In the genomic region with DNA sequence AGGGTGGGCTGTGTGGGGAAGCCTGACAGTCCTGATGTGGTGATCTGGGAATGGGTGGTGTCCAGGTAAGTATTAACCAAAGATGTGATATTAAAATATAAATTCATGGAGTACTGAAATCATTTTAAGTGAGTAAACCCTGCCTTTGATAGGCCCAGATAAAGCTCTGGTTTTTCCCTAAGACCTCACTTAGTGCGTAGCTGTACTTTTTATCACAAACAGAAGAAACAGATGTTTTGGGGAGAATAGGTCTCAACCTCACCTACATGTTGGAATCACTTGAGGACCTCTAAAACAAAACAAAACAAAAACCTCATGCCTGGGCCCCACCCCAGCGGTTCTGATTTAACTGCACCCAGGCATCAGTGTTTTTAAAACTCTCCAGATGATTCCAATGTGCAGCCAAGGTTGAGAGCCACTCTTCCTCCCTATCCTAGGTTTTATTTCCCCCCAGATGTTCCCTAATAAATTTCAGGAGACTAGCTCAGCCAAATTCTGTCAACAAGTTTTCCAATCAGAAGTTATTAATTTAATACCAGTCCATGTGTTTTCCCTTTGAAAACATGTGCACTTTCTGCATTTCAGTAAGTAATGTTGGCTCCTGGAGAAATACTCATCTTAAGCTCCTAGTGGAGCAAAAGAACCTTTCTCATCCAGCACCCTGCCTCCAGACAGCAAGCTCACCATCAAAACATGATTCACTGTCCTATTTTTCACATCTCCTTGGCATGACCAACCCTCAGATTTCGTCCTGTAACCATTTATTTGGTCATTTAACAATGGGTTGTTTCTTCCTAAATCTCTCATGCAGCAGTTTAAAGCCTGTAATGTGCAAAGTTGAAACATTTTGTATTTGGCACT, we compare ENCODE assay signal across 11 cellular contexts. TPM values are rescaled to one million over a fixed set of nuclear protein-coding genes. Genes with fewer than 3 reads are reported as not detected.
DNase-seq lines count a peak whose midpoint lies in the region; ATAC-seq and TF ChIP-seq lines count a peak whose summit lies in the region.
"Had no signal": no experiment of that assay in that cellular context is flagged by ENCODE, and none has a peak within 500 bp of the region (broad histone marks: within the 10 kb centered on the region; RNA-seq: fewer than 3 reads in every experiment).

No MANE protein-coding gene starts in this region.

- H3K27me3 Mint-ChIP-seq in activated T-helper 1 cell treated with anti-CD3 and anti-CD28 coated beads, Interleukin-12 subunit alpha, Interleukin-12 subunit beta, Interleukin-2, Interleukin-4 antibody, amounts not matched to agents 30 ng/mL and 10 ng/mL and 1 ng/mL, durations not matched to agents 14 hours and 24 hours and 36 hours (ENCODE audit: insufficient read depth): no peaks in the 10 kb centered on the region

- H3K4me3 ChIP-seq in cardiac muscle cell: no peak overlapping the region

- H3K27me3 ChIP-seq in cardiac muscle cell: no peaks in the 10 kb centered on the region

- peak overlapping the region; percentile 85 for H3K27ac Mint-ChIP-seq in activated T-helper 1 cell treated with anti-CD3 and anti-CD28 coated beads, Interleukin-12 subunit alpha, Interleukin-12 subunit beta, Interleukin-2, Interleukin-4 antibody, amounts not matched to agents 30 ng/mL and 10 ng/mL and 1 ng/mL, durations not matched to agents 14 hours and 24 hours and 36 hours

- TF ChIP-seq CTCF in cardiac muscle cell (IDR thresholded peaks at IDR 0.05; ENCODE audit: low read depth, low read length): no peak

- intact Hi-C loops in Right ventricle myocardium inferior (cut with DNase I) (no loop called here), left colon (cut with DNase I, micrococcal nuclease) (no loop called here)
- intact Hi-C loops in activated T-helper 1 cell treated with anti-CD3 and anti-CD28 coated beads, Interleukin-12 subunit alpha, Interleukin-12 subunit beta, Interleukin-2, Interleukin-4 antibody, amounts not matched to agents 30 ng/mL and 10 ng/mL and 1 ng/mL, durations not matched to agents 14 hours and 24 hours and 36 hours (cut with micrococcal nuclease): no loop called here

- H3K4me1 ChIP-seq in cardiac muscle cell (ENCODE audit: low read depth): peaks cover 17% of the 10 kb centered on the region

- H3K4me3 Mint-ChIP-seq in activated T-helper 1 cell treated with anti-CD3 and anti-CD28 coated beads, Interleukin-12 subunit alpha, Interleukin-12 subunit beta, Interleukin-2, Interleukin-4 antibody, amounts not matched to agents 30 ng/mL and 10 ng/mL and 1 ng/mL, durations not matched to agents 14 hours and 24 hours and 36 hours: no peak overlapping the region

- H3K4me1 Mint-ChIP-seq in activated T-helper 1 cell treated with anti-CD3 and anti-CD28 coated beads, Interleukin-12 subunit alpha, Interleukin-12 subunit beta, Interleukin-2, Interleukin-4 antibody, amounts not matched to agents 30 ng/mL and 10 ng/mL and 1 ng/mL, durations not matched to agents 14 hours and 24 hours and 36 hours (ENCODE audit: low read depth): peaks cover 86% of the 10 kb centered on the region

- H3K9me3 ChIP-seq in cardiac muscle cell (ENCODE audit: low read depth): no peaks in the 10 kb centered on the region

- H3K36me3 ChIP-seq in cardiac muscle cell: no peaks in the 10 kb centered on the region
- H3K36me3 ChIP-seq: WERI-Rb-1 had no signal

- in situ Hi-C loops in KBM-7 (cut with MboI; ENCODE audit: low pct_unique_long_range_greater_than_20kb, low sequenced_read_pairs): no loop called here

- DNase-seq in cardiac muscle cell (ENCODE audit: low read depth in 1 of 2, low spot score in 1 of 2) (no peak), Right ventricle myocardium inferior (ENCODE audit: missing footprints) (no peak), foreskin melanocyte (peak; percentile 72), KBM-7 (no peak), left colon (no peak)
- no peak for DNase-seq in activated T-helper 1 cell treated with anti-CD3 and anti-CD28 coated beads, Interleukin-12 subunit alpha, Interleukin-12 subunit beta, Interleukin-2, Interleukin-4 antibody, amounts not matched to agents 30 ng/mL and 10 ng/mL and 1 ng/mL, durations not matched to agents 14 hours and 24 hours and 36 hours (ENCODE audit: low spot score)
- DNase-seq: C1 segment of cervical spinal cord, SIG-M5, WERI-Rb-1 had no signal

- H3K27ac ChIP-seq in cardiac muscle cell (peak overlapping the region; percentile 85), temporal lobe (ENCODE audit: low read depth, low read length) (peak overlapping the region; percentile 38)
- H3K27ac ChIP-seq: WERI-Rb-1 had no signal

- H3K9me3 Mint-ChIP-seq in activated T-helper 1 cell treated with anti-CD3 and anti-CD28 coated beads, Interleukin-12 subunit alpha, Interleukin-12 subunit beta, Interleukin-2, Interleukin-4 antibody, amounts not matched to agents 30 ng/mL and 10 ng/mL and 1 ng/mL, durations not matched to agents 14 hours and 24 hours and 36 hours: peaks cover 9% of the 10 kb centered on the region

- H3K36me3 Mint-ChIP-seq in activated T-helper 1 cell treated with anti-CD3 and anti-CD28 coated beads, Interleukin-12 subunit alpha, Interleukin-12 subunit beta, Interleukin-2, Interleukin-4 antibody, amounts not matched to agents 30 ng/mL and 10 ng/mL and 1 ng/mL, durations not matched to agents 14 hours and 24 hours and 36 hours (ENCODE audit: low read depth): peaks cover 46% of the 10 kb centered on the region

- no peak for ATAC-seq in Right ventricle myocardium inferior
- ATAC-seq in HG03196 (IDR thresholded peaks at IDR 0.05; ENCODE audit: unreplicated experiment): no peak
- ATAC-seq in left colon: no peak

RNA-seq across cellular contexts. Expression of gene LRRC8C, which starts 27.4 kb away (rescaled TPM):
- total RNA-seq in cardiac muscle cell (3.4 and 4.3 TPM in 2 replicates), Right ventricle myocardium inferior (7.7 TPM), temporal lobe (7.6 TPM), left colon (1 to 10 TPM; 1.8 to 3.2 TPM)
- 2.3 and 6.5 TPM in 2 replicates for polyA plus RNA-seq in cardiac muscle cell
- total RNA-seq in activated T-helper 1 cell treated with anti-CD3 and anti-CD28 coated beads, Interleukin-12 subunit alpha, Interleukin-12 subunit beta, Interleukin-2, Interleukin-4 antibody, amounts not matched to agents 30 ng/mL and 10 ng/mL and 1 ng/mL, durations not matched to agents 14 hours and 24 hours and 36 hours: 64.3 and 66.1 TPM in 2 replicates
